Comparison of ENCODE assay signal across 10 cellular contexts in genomic region chr9:131714161-131714646, GRCh38. TPM values are rescaled to one million over a fixed set of nuclear protein-coding genes. Genes with fewer than 3 reads are reported as not detected.
DNase-seq lines count a peak whose midpoint lies in the region; ATAC-seq, FAIRE-seq and TF ChIP-seq lines count a peak whose summit lies in the region.
"Had no signal": no experiment of that assay in that cellular context is flagged by ENCODE, and none has a peak within 500 bp of the region (broad histone marks: within the 10 kb centered on the region; RNA-seq: fewer than 3 reads in every experiment).

No MANE protein-coding gene starts in this region.

- H3K4me3 ChIP-seq in choroid plexus epithelial cell (ENCODE audit: low read depth, low read length), result peak overlapping the region; percentile 21
- no peak overlapping the region for H3K4me3 ChIP-seq in kidney (ENCODE audit: low read length in 2 of 2)
- no peak overlapping the region for H3K4me3 ChIP-seq in spleen
- no peak overlapping the region for H3K4me3 ChIP-seq in Karpas-422 (ENCODE audit: low read length)

- H3K9me3 ChIP-seq in kidney (ENCODE audit: control insufficient read depth in 1 of 2, low read length in 2 of 2) (no peaks in the 10 kb centered on the region), spleen (no peaks in the 10 kb centered on the region), Karpas-422 (ENCODE audit: low read length) (no peaks in the 10 kb centered on the region)

- H3K27me3 ChIP-seq in spleen (replicated peaks in 1 of 7) (no peaks in the 10 kb centered on the region), Karpas-422 (ENCODE audit: low read length) (no peaks in the 10 kb centered on the region)

- H2AFZ ChIP-seq in Karpas-422 (ENCODE audit: low read length), result no peak overlapping the region

- TF ChIP-seq POLR2A in spleen (IDR thresholded peaks at IDR 0.05), result no peak

- peaks cover 36% of the 10 kb centered on the region; the same call in 1 of the 2 replicates for H4K20me1 ChIP-seq in Karpas-422 (ENCODE audit: insufficient read depth, low read depth, low read length)

- TF ChIP-seq CTCF in choroid plexus epithelial cell (conservative IDR thresholded peaks at IDR 0.05; ENCODE audit: low read depth, low read length) (no peak), kidney (IDR thresholded peaks at IDR 0.05; ENCODE audit: borderline replicate concordance, extremely low read depth, insufficient read depth) (no peak), spleen (IDR thresholded peaks at IDR 0.05 in 8 of 11, conservative IDR thresholded peaks at IDR 0.05 in 3 of 11) (no peak)

- intact Hi-C loops in kidney (cut with DNase I), result no loop called here
- intact Hi-C loops in spleen (cut with DNase I; ENCODE audit: low total_unique reads), result no loop called here

- no peak for ATAC-seq in HG03196 (IDR thresholded peaks at IDR 0.05; ENCODE audit: unreplicated experiment)
- no peak for ATAC-seq in GM18502 (IDR thresholded peaks at IDR 0.05; ENCODE audit: poor library complexity, unreplicated experiment)

- no peak for FAIRE-seq in kidney (lab: Jason Lieb, UNC)

- peak overlapping the region; percentile 55 to 71 for H3K27ac ChIP-seq in kidney (ENCODE audit: low read depth in 2 of 2, low read length in 2 of 2)
- peak overlapping the region in 7 of 8 donors; percentile 7 to 63 (median 52) for H3K27ac ChIP-seq in spleen
- no peak overlapping the region for H3K27ac ChIP-seq in Karpas-422 (ENCODE audit: low read length)

- no peaks in the 10 kb centered on the region for H3K9me2 ChIP-seq in Karpas-422 (replicated peaks; ENCODE audit: insufficient read depth, low read length)

- no peaks in the 10 kb centered on the region for H3K79me2 ChIP-seq in Karpas-422 (ENCODE audit: low read length)

- H3K4me1 ChIP-seq in kidney (ENCODE audit: control insufficient read depth in 1 of 2, insufficient read depth in 1 of 2, low read depth in 1 of 2, low read length in 2 of 2) (peaks cover 19 to 34% of the 10 kb centered on the region in 2 donors), spleen (peaks cover 14 to 100% (median 74%) of the 10 kb centered on the region in 6 donors), Karpas-422 (ENCODE audit: low read length) (peaks cover 11% of the 10 kb centered on the region)

- 70 to 89% (median 78%) methylated on average over 10 of the region's 10 CpGs for WGBS in spleen, 5 donors

- H3K9ac ChIP-seq in kidney (ENCODE audit: low read length in 2 of 2) (no peak overlapping the region), Karpas-422 (ENCODE audit: low read length) (no peak overlapping the region)

- H3K36me3 ChIP-seq in kidney (ENCODE audit: control insufficient read depth in 1 of 2, insufficient read depth in 2 of 2, low read length in 2 of 2), result no peaks in the 10 kb centered on the region
- peaks cover 0 to 30% (median 0%) of the 10 kb centered on the region in 6 donors for H3K36me3 ChIP-seq in spleen
- H3K36me3 ChIP-seq in Karpas-422 (ENCODE audit: insufficient read depth, low read length), result no peaks in the 10 kb centered on the region

- no peak overlapping the region for H3K4me2 ChIP-seq in Karpas-422 (ENCODE audit: low read depth, low read length, poor library complexity, severe bottlenecking)

- DNase-seq in HCEC 1CT (peak; percentile 89), choroid plexus epithelial cell (ENCODE audit: low read depth) (peak; percentile 82), kidney (no peak), spleen (no peak), Karpas-422 (no peak)
- DNase-seq in stimulated activated CD4-positive, alpha-beta T cell treated with anti-CD3 and anti-CD28 coated beads, Interleukin-2, amount 100 ng/mL, for 24 hours, result no peak
- DNase-seq: activated T-cell treated with anti-CD3 and anti-CD28 coated beads, Interleukin-2, amount 50 U/mL, for 1 hour; RPMI8226 had no signal

RNA-seq across cellular contexts. Expression of gene RAPGEF1, which starts 25.7 kb away (rescaled TPM):
- total RNA-seq in kidney, result 79.7 TPM
- polyA plus RNA-seq in kidney (ENCODE audit: insufficient read depth, low read depth, low replicate concordance), result 15.5 TPM
- 100 to 1,000 TPM in 6 of 7 donors, 10 to 100 TPM in 1; 88.1 to 137 (median 118) TPM for total RNA-seq in spleen
- polyA plus RNA-seq in spleen, result 10 to 100 TPM; 16.9 to 47.8 (median 19.9) TPM
- total RNA-seq in Karpas-422 (2014; rRNA removed; shearing (Covaris generic); ENCODE audit: low replicate concordance), result 6.1 and 9.6 TPM in 2 replicates

Comparison
In these comparisons a context has a peak if more than half of its experiments do, and no peak if none do; other contexts are left out.
1. DNase-seq: peak in HCEC 1CT (single experiment) and choroid plexus epithelial cell (single experiment); none in kidney (single experiment), spleen (single experiment), stimulated activated CD4-positive, alpha-beta T cell treated with anti-CD3 and anti-CD28 coated beads, Interleukin-2, amount 100 ng/mL, for 24 hours (0 of 2) and Karpas-422 (single experiment).